ENCODE assay signal across 1 cellular context in genomic region chr4:172892300-172892699, GRCh38.
TF ChIP-seq lines count a peak whose summit lies in the region.

No MANE protein-coding gene starts in this region.

TF ChIP-seq in WTC11, 78 proteins besides CTCF, POLR2A, EP300 and RAD21 (continued from another document):
- TF ChIP-seq, protein P1, sequence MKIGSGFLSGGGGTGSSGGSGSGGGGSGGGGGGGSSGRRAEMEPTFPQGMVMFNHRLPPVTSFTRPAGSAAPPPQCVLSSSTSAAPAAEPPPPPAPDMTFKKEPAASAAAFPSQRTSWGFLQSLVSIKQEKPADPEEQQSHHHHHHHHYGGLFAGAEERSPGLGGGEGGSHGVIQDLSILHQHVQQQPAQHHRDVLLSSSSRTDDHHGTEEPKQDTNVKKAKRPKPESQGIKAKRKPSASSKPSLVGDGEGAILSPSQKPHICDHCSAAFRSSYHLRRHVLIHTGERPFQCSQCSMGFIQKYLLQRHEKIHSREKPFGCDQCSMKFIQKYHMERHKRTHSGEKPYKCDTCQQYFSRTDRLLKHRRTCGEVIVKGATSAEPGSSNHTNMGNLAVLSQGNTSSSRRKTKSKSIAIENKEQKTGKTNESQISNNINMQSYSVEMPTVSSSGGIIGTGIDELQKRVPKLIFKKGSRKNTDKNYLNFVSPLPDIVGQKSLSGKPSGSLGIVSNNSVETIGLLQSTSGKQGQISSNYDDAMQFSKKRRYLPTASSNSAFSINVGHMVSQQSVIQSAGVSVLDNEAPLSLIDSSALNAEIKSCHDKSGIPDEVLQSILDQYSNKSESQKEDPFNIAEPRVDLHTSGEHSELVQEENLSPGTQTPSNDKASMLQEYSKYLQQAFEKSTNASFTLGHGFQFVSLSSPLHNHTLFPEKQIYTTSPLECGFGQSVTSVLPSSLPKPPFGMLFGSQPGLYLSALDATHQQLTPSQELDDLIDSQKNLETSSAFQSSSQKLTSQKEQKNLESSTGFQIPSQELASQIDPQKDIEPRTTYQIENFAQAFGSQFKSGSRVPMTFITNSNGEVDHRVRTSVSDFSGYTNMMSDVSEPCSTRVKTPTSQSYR (CRISPR knock-in tag; IDR thresholded peaks at IDR 0.05) = no peak
- TF ChIP-seq ARID4B (CRISPR knock-in tag; IDR thresholded peaks at IDR 0.05; ENCODE audit: borderline replicate concordance) (no peak), ETV6 (CRISPR knock-in tag; IDR thresholded peaks at IDR 0.05) (no peak), ELF4 (CRISPR knock-in tag; IDR thresholded peaks at IDR 0.05; ENCODE audit: low read depth) (no peak)
